In genomic region chr2:228681426-228681825, GRCh38 we compare ENCODE assay signal across 8 cellular contexts.
A peak's percentile ranks its signal among the peaks of the same experiment; 100 is the strongest.
DNase-seq lines count a peak whose midpoint lies in the region; ATAC-seq, FAIRE-seq and TF ChIP-seq lines count a peak whose summit lies in the region.

No MANE protein-coding gene starts in this region.

- H2AFZ ChIP-seq in astrocyte (ENCODE audit: low read depth, low read length), result peak overlapping the region; percentile 27

- H3K36me3 ChIP-seq in astrocyte (ENCODE audit: insufficient read depth, low read length), result no peaks in the 10 kb centered on the region

- no peaks in the 10 kb centered on the region for H3K4me1 Mint-ChIP-seq in astrocyte (ENCODE audit: low read depth, unreplicated experiment)

- H3K36me3 Mint-ChIP-seq in astrocyte (ENCODE audit: low read depth, unreplicated experiment), result no peaks in the 10 kb centered on the region

- no peak for ATAC-seq in HG02938 (IDR thresholded peaks at IDR 0.05; ENCODE audit: unreplicated experiment)
- ATAC-seq in GM21737 (IDR thresholded peaks at IDR 0.05; ENCODE audit: unreplicated experiment), result no peak
- no peak for ATAC-seq in GM21528 (IDR thresholded peaks at IDR 0.05; ENCODE audit: low FRiP score, unreplicated experiment)

- DNase-seq in SKM-1 treated with dmso at 0.1 percent for 144 hours (lab: John Stamatoyannopoulos, UW; ENCODE audit: unreplicated experiment), result peak; percentile 6
- DNase-seq in SKM-1 (lab: John Stamatoyannopoulos, UW; ENCODE audit: unreplicated experiment), result no peak
- DNase-seq in astrocyte (ENCODE audit: low read depth), result peak; percentile 40
- peak; percentile 60 for DNase-seq in iris pigment epithelial cell (ENCODE audit: low read depth)
- DNase-seq in T1000 (lab: John Stamatoyannopoulos, UW), result no peak

- H3K4me3 ChIP-seq in astrocyte (ENCODE audit: insufficient read depth, low read depth, low read length), result no peak overlapping the region

- FAIRE-seq in astrocyte (lab: Jason Lieb, UNC), result no peak

- no peak overlapping the region for H3K27ac Mint-ChIP-seq in astrocyte (ENCODE audit: unreplicated experiment)

- no peak overlapping the region for H3K27ac ChIP-seq in astrocyte (ENCODE audit: low read depth, low read length)

- no peak overlapping the region for H3K9ac ChIP-seq in astrocyte (ENCODE audit: low read length)

- peak overlapping the region; percentile 31 for H3K4me2 ChIP-seq in astrocyte (ENCODE audit: low read length)

- TF ChIP-seq CTCF in astrocyte (IDR thresholded peaks at IDR 0.05; ENCODE audit: insufficient read depth, low read depth, low read length), result peak; percentile 52

- H3K79me2 ChIP-seq in astrocyte (ENCODE audit: insufficient read depth, low read length), result no peaks in the 10 kb centered on the region

- H3K27me3 ChIP-seq in astrocyte (ENCODE audit: insufficient read depth, low read length), result peaks cover 5% of the 10 kb centered on the region

- peaks cover 1% of the 10 kb centered on the region for H3K27me3 Mint-ChIP-seq in astrocyte (ENCODE audit: low read depth, unreplicated experiment)

- H3K4me1 ChIP-seq in astrocyte (ENCODE audit: insufficient read depth, low read length), result peaks cover 2% of the 10 kb centered on the region

- H4K20me1 ChIP-seq in astrocyte (ENCODE audit: insufficient read depth, low read length), result no peaks in the 10 kb centered on the region

- no peaks in the 10 kb centered on the region for H3K9me3 ChIP-seq in astrocyte (ENCODE audit: insufficient read depth, low read depth, low read length)

- H3K9me3 Mint-ChIP-seq in astrocyte (ENCODE audit: unreplicated experiment), result no peaks in the 10 kb centered on the region

- H3K4me3 Mint-ChIP-seq in astrocyte (ENCODE audit: unreplicated experiment), result no peak overlapping the region

Comparison
In these comparisons a context has a peak if more than half of its experiments do, and no peak if none do; other contexts are left out.
1. DNase-seq: peak in SKM-1 treated with dmso at 0.1 percent for 144 hours (single experiment), astrocyte (single experiment) and iris pigment epithelial cell (single experiment); none in SKM-1 (single experiment) and T1000 (single experiment).